ENCODE assay signal across 26 cellular contexts in genomic region chr1:87682565-87682964, GRCh38.
DNase-seq lines count a peak whose midpoint lies in the region; ATAC-seq, FAIRE-seq and TF ChIP-seq lines count a peak whose summit lies in the region.
"Had no signal": no experiment of that assay in that cellular context is flagged by ENCODE, and none has a peak within 500 bp of the region (broad histone marks: within the 10 kb centered on the region; RNA-seq: fewer than 3 reads in every experiment).

No MANE protein-coding gene starts in this region.

- no peak overlapping the region for H2BK5ac ChIP-seq in H1 (ENCODE audit: low read depth, low read length)

- no peak overlapping the region for H3K27ac Mint-ChIP-seq in naive thymus-derived CD4-positive, alpha-beta T cell
- H3K27ac Mint-ChIP-seq: CD8-positive, alpha-beta memory T cell had no signal

- ATAC-seq in HepG2 (no peak; the same call in 2 of the 3 replicates), right lobe of liver (no peak), GM18511 (IDR thresholded peaks at IDR 0.05; ENCODE audit: unreplicated experiment) (no peak)
- no peak for ATAC-seq in naive thymus-derived CD4-positive, alpha-beta T cell

- in situ Hi-C loops in HepG2 (cut with HindIII; ENCODE audit: extremely low pct_ligation_motif_present, low pct_unique_long_range_greater_than_20kb) = no loop called here

- no peak overlapping the region for H4K5ac ChIP-seq in H1 (ENCODE audit: insufficient read length, low read depth, low read length)

- H3K27me3 Mint-ChIP-seq in naive thymus-derived CD4-positive, alpha-beta T cell = peaks cover 0 to 12% (median 0%) of the 10 kb centered on the region in 5 donors
- H3K27me3 Mint-ChIP-seq: IgD-negative memory B cell had no signal

- H3K9me3 ChIP-seq in HepG2 (ENCODE audit: low read length) (no peaks in the 10 kb centered on the region), right lobe of liver (no peaks in the 10 kb centered on the region), H1 (ENCODE audit: insufficient read depth in 2 of 2, low read depth in 1 of 2, low read length in 1 of 2) (peaks cover 3 to 4% of the 10 kb centered on the region in 2 experiments; a peak in 1 of 4 replicates)
- no peaks in the 10 kb centered on the region for H3K9me3 ChIP-seq in naive thymus-derived CD4-positive, alpha-beta T cell (ENCODE audit: control insufficient read depth in 2 of 3, low read length in 3 of 3)
- H3K9me3 ChIP-seq: MG63 had no signal

- DNase-seq in HepG2 (ENCODE audit: low spot score) (no peak), right lobe of liver (no peak), NCI-H2227 treated with DMSO at 0.1 percent for 48 hours (lab: John Stamatoyannopoulos, UW) (peak; percentile 40), H1 (ENCODE audit: low read depth in 1 of 2, low spot score in 2 of 2) (no peak), HTR-8/SVneo (ENCODE audit: insufficient read length, low spot score) (no peak)
- no peak for DNase-seq in stimulated activated CD4-positive, alpha-beta T cell treated with anti-CD3 and anti-CD28 coated beads, Interleukin-4, amount 100 ng/mL, for 24 hours
- no peak for DNase-seq in naive thymus-derived CD4-positive, alpha-beta T cell
- DNase-seq: Calu3; CD8-positive, alpha-beta memory T cell; EL; GM23248; HCEC 1CT; MG63; NCI-H1694 treated with DMSO at 0.1 percent for 48 hours; NCI-H2107; NCI-H345; NCI-H524 treated with DMSO at 0.1 percent for 48 hours; PC-9; RPMI8226; SHP77; SW 1271 had no signal

- CTCF ChIA-PET in HepG2 (lab: Yijun Ruan, JAX; ENCODE audit: low intra/inter-chr PET ratio, low total read pairs) = no interaction called here
- CTCF ChIA-PET in H1 (lab: Charles Lee; ENCODE audit: partially characterized antibody) = interaction anchor here (0.7 to 1.3 kb wide), 4 partner anchors 70 to 347 kb away, joined by 3 to 4 read pairs (median 3); no protein-coding TSS in a partner anchor
- CTCF ChIA-PET in naive thymus-derived CD4-positive, alpha-beta T cell (lab: Charles Lee) = no interaction called here

- H4K20me1 ChIP-seq in HepG2 (ENCODE audit: insufficient read depth, low read length) (no peaks in the 10 kb centered on the region), H1 (replicated peaks in 1 of 2; ENCODE audit: control insufficient read depth in 1 of 2, insufficient read depth in 2 of 2, low read length in 2 of 2) (no peaks in the 10 kb centered on the region)

- no peaks in the 10 kb centered on the region for H3K79me1 ChIP-seq in H1 (ENCODE audit: low read depth, low read length)

- no peak for TF ChIP-seq POLR2A in HepG2 (IDR thresholded peaks at IDR 0.05; ENCODE audit: insufficient read depth in 1 of 2, low read depth in 2 of 2, low read length in 2 of 2)
- no peak for TF ChIP-seq POLR2A in right lobe of liver (IDR thresholded peaks at IDR 0.05)
- TF ChIP-seq POLR2A in H1 (IDR thresholded peaks at IDR 0.05; ENCODE audit: control extremely low read depth in 1 of 2, low read depth in 2 of 2, low read length in 2 of 2) = no peak

- no peak overlapping the region for H3K56ac ChIP-seq in H1 (replicated peaks; ENCODE audit: insufficient read length, low read depth, low read length)

- no peak for TF ChIP-seq EP300 in HepG2 (IDR thresholded peaks at IDR 0.05; ENCODE audit: low read depth in 2 of 2, low read length in 2 of 2)
- no peak for TF ChIP-seq EP300 in HepG2 (CRISPR knock-in tag; IDR thresholded peaks at IDR 0.05; ENCODE audit: borderline replicate concordance)
- TF ChIP-seq EP300 in H1 (IDR thresholded peaks at IDR 0.05; ENCODE audit: borderline replicate concordance in 1 of 2, low read depth in 2 of 2, low read length in 2 of 2) = no peak

- no peak overlapping the region for H3K27ac ChIP-seq in HepG2 (ENCODE audit: extremely low read length, insufficient read depth, low read length)
- no peak overlapping the region for H3K27ac ChIP-seq in right lobe of liver
- no peak overlapping the region for H3K27ac ChIP-seq in H1 (ENCODE audit: low read depth, low read length)
- H3K27ac ChIP-seq in naive thymus-derived CD4-positive, alpha-beta T cell (ENCODE audit: low read depth, low read length) = no peak overlapping the region
- H3K27ac ChIP-seq: C4-2B, GM23248, PC-9, SK-N-MC had no signal

- no peak overlapping the region for H3K4ac ChIP-seq in H1 (replicated peaks; ENCODE audit: insufficient read length, low read depth, low read length)

- H3K4me3 ChIP-seq in HepG2 (replicated peaks in 1 of 3; ENCODE audit: insufficient read depth in 1 of 3, low read depth in 2 of 3, low read length in 3 of 3) = no peak overlapping the region
- no peak overlapping the region for H3K4me3 ChIP-seq in right lobe of liver
- no peak overlapping the region for H3K4me3 ChIP-seq in H1 (ENCODE audit: extremely low read depth in 1 of 4, insufficient read depth in 2 of 4, low read depth in 3 of 4, low read length in 4 of 4)
- H3K4me3 ChIP-seq in naive thymus-derived CD4-positive, alpha-beta T cell (ENCODE audit: low read length) = no peak overlapping the region
- H3K4me3 ChIP-seq: GM23248, MG63, PC-9, SK-N-MC had no signal

- TF ChIP-seq CTCF in HepG2 (CRISPR knock-in tag; IDR thresholded peaks at IDR 0.05) = peak; percentile 30; the same call in 1 of the 2 replicates
- no peak for TF ChIP-seq CTCF in right lobe of liver (IDR thresholded peaks at IDR 0.05)
- peak in 2 of 3 experiments; percentile 8 to 19; a peak in 3 of 4 replicates for TF ChIP-seq CTCF in H1 (IDR thresholded peaks at IDR 0.05; ENCODE audit: control extremely low read depth in 1 of 3, insufficient read depth in 1 of 3, low read depth in 1 of 3, low read length in 3 of 3)

- no peaks in the 10 kb centered on the region; a peak in 1 of 5 replicates for H3K27me3 ChIP-seq in HepG2 (ENCODE audit: control insufficient read depth in 1 of 2, insufficient read depth in 2 of 2, low read length in 2 of 2)
- no peaks in the 10 kb centered on the region for H3K27me3 ChIP-seq in right lobe of liver
- H3K27me3 ChIP-seq in H1 (replicated peaks in 1 of 4; ENCODE audit: control insufficient read depth in 3 of 4, extremely low read depth in 1 of 4, insufficient read depth in 3 of 4, low read length in 3 of 4) = peaks cover 2 to 10% (median 5%) of the 10 kb centered on the region in 4 experiments; a peak in 5 of 7 replicates
- no peaks in the 10 kb centered on the region for H3K27me3 ChIP-seq in naive thymus-derived CD4-positive, alpha-beta T cell (ENCODE audit: control insufficient read depth in 2 of 2, insufficient read depth in 2 of 2, low read length in 2 of 2)
- H3K27me3 ChIP-seq: MG63 had no signal

- peaks cover 5% of the 10 kb centered on the region; the same call in 1 of the 2 replicates for H3K4me1 ChIP-seq in HepG2 (ENCODE audit: insufficient read depth, low read length)
- no peaks in the 10 kb centered on the region for H3K4me1 ChIP-seq in right lobe of liver
- H3K4me1 ChIP-seq in H1 (replicated peaks in 1 of 4; ENCODE audit: control insufficient read depth in 3 of 4, insufficient read depth in 4 of 4, low read length in 3 of 4) = peaks cover 4 to 21% (median 17%) of the 10 kb centered on the region in 4 experiments
- H3K4me1 ChIP-seq in naive thymus-derived CD4-positive, alpha-beta T cell (ENCODE audit: control insufficient read depth in 2 of 2, insufficient read depth in 2 of 2, low read length in 2 of 2) = no peaks in the 10 kb centered on the region

- no peaks in the 10 kb centered on the region for H3K23me2 ChIP-seq in H1 (ENCODE audit: low read depth, low read length)

- no peaks in the 10 kb centered on the region for H3K4me1 Mint-ChIP-seq in naive thymus-derived CD4-positive, alpha-beta T cell

- H2BK120ac ChIP-seq in H1 (replicated peaks; ENCODE audit: low read depth, low read length) = no peak overlapping the region

- no peak overlapping the region for H2AFZ ChIP-seq in HepG2 (ENCODE audit: low read length)
- H2AFZ ChIP-seq in H1 (ENCODE audit: low read length) = no peak overlapping the region
- H2AFZ ChIP-seq: GM23248, PC-9 had no signal

- H3K36me3 Mint-ChIP-seq in naive thymus-derived CD4-positive, alpha-beta T cell = no peaks in the 10 kb centered on the region
- H3K36me3 Mint-ChIP-seq: CD8-positive, alpha-beta memory T cell; IgD-negative memory B cell had no signal

- H3K36me3 ChIP-seq in HepG2 (replicated peaks in 1 of 2; ENCODE audit: control insufficient read depth in 1 of 2, insufficient read depth in 2 of 2, low read length in 2 of 2) (no peaks in the 10 kb centered on the region), right lobe of liver (no peaks in the 10 kb centered on the region), H1 (ENCODE audit: control insufficient read depth in 2 of 4, insufficient read depth in 4 of 4, low read length in 3 of 4) (no peaks in the 10 kb centered on the region)
- no peaks in the 10 kb centered on the region for H3K36me3 ChIP-seq in naive thymus-derived CD4-positive, alpha-beta T cell (ENCODE audit: control insufficient read depth in 2 of 3, insufficient read depth in 3 of 3, low read length in 3 of 3)
- H3K36me3 ChIP-seq: MG63 had no signal

- 87% methylated on average over 7 of the region's 8 CpGs for WGBS in HepG2 (ENCODE audit: low lambda C conversion rate)
- 70% methylated on average over 2 of the region's 8 CpGs for WGBS in right lobe of liver (ENCODE audit: insufficient coverage, low coverage, low lambda C conversion rate, missing lambda C conversion rate)
- WGBS in H1 (ENCODE audit: extremely low coverage in 1 of 2, insufficient coverage in 1 of 2, insufficient read length in 1 of 2, insufficient replicate concordance in 2 of 2, low coverage in 1 of 2, low lambda C conversion rate in 2 of 2, missing lambda C conversion rate in 1 of 2), 2 experiments = 88% methylated on average over 8 of the region's 8 CpGs; no CpG with 5 or more reads in 1 of the 2 experiments

- H3K18ac ChIP-seq in H1 (ENCODE audit: extremely low read depth, low read length) = no peak overlapping the region

- H4K8ac ChIP-seq in H1 (ENCODE audit: extremely low read depth, insufficient read depth, low read length) = no peak overlapping the region

- peak overlapping the region; percentile 5 for H4K91ac ChIP-seq in H1 (replicated peaks; ENCODE audit: insufficient read length, low read length)

- H3K4me3 Mint-ChIP-seq in naive thymus-derived CD4-positive, alpha-beta T cell = no peak overlapping the region
- H3K4me3 Mint-ChIP-seq: CD8-positive, alpha-beta memory T cell had no signal

- TF ChIP-seq RAD21 in HepG2 (CRISPR knock-in tag; IDR thresholded peaks at IDR 0.05) (no peak), H1 (IDR thresholded peaks at IDR 0.05 in 1 of 2, conservative IDR thresholded peaks at IDR 0.05 in 1 of 2; ENCODE audit: low read depth in 2 of 2, low read length in 2 of 2) (peak; percentile 42 to 57)

- H2BK12ac ChIP-seq in H1 (ENCODE audit: low read depth, low read length) = no peak overlapping the region; the same call in 1 of the 2 replicates

- no peak overlapping the region for H3K9ac ChIP-seq in HepG2 (ENCODE audit: insufficient read depth, low read depth, low read length)
- no peak overlapping the region for H3K9ac ChIP-seq in H1 (replicated peaks in 1 of 4; ENCODE audit: extremely low read depth in 1 of 4, low read depth in 3 of 4, low read length in 3 of 4)
- H3K9ac ChIP-seq: GM23248 had no signal

- BruUV-seq in HepG2 (replicated peaks; lab: Mats Ljungman, UMichigan) = no TSS peak

- POLR2A ChIA-PET in HepG2 (lab: Yijun Ruan, JAX) = no interaction called here
- POLR2A ChIA-PET in H1 (lab: Charles Lee; ENCODE audit: partially characterized antibody) = interaction anchor here (0.6 kb wide), 1 partner anchor 270 kb away, joined by 3 read pairs; no protein-coding TSS in a partner anchor
- POLR2A ChIA-PET in naive thymus-derived CD4-positive, alpha-beta T cell (lab: Charles Lee) = no interaction called here

- H3K14ac ChIP-seq in H1 (ENCODE audit: insufficient read length) = no peak overlapping the region

- no peak overlapping the region for H3K23ac ChIP-seq in H1 (ENCODE audit: insufficient read length)

- intact Hi-C loops in HepG2 (cut with micrococcal nuclease; ENCODE audit: unreplicated experiment) (loop anchor here (5.0 kb wide), 1 partner anchor 270 kb away; no protein-coding TSS in a partner anchor), right lobe of liver (cut with DNase I) (no loop called here)
- intact Hi-C loops in naive thymus-derived CD4-positive, alpha-beta T cell (cut with micrococcal nuclease) = no loop called here

- H3K9me3 Mint-ChIP-seq in naive thymus-derived CD4-positive, alpha-beta T cell = peaks cover 0 to 4% (median 0%) of the 10 kb centered on the region in 11 donors
- H3K9me3 Mint-ChIP-seq: CD8-positive, alpha-beta memory T cell; IgD-negative memory B cell had no signal

- H2BK15ac ChIP-seq in H1 (ENCODE audit: low read length) = no peak overlapping the region

- FAIRE-seq in HepG2 (lab: Jason Lieb, UNC) (no peak), H1 (lab: Jason Lieb, UNC) (no peak), HTR-8/SVneo (lab: Jason Lieb, UNC) (no peak)
- FAIRE-seq: A204.1 had no signal

- no peak overlapping the region for H2AK5ac ChIP-seq in H1 (ENCODE audit: low read depth, low read length)

- no peaks in the 10 kb centered on the region for H3K79me2 ChIP-seq in HepG2 (ENCODE audit: insufficient read depth, low read length)
- no peaks in the 10 kb centered on the region for H3K79me2 ChIP-seq in H1 (ENCODE audit: control insufficient read depth in 1 of 2, insufficient read depth in 2 of 2, low read length in 2 of 2)

- no peak overlapping the region for H2BK20ac ChIP-seq in H1 (ENCODE audit: low read length)

- H3K4me2 ChIP-seq in HepG2 (ENCODE audit: low read depth, low read length) (no peak overlapping the region), H1 (ENCODE audit: insufficient read depth in 1 of 2, low read depth in 2 of 2, low read length in 2 of 2) (no peak overlapping the region)
- H3K4me2 ChIP-seq: PC-9 had no signal

Comparison
In these comparisons a context has a peak if more than half of its experiments do, and no peak if none do; other contexts are left out.
1. CTCF ChIP-seq: peak in HepG2 (single experiment) and H1 (2 of 3); none in right lobe of liver (0 of 4).
2. Of the 41 proteins assayed by ChIP-seq in both HepG2 and H1: peak only in HepG2: none; only in H1: RAD21; in both: CTCF; in neither: 39.